ENCODE assay signal across 19 cellular contexts in the genomic region with DNA sequence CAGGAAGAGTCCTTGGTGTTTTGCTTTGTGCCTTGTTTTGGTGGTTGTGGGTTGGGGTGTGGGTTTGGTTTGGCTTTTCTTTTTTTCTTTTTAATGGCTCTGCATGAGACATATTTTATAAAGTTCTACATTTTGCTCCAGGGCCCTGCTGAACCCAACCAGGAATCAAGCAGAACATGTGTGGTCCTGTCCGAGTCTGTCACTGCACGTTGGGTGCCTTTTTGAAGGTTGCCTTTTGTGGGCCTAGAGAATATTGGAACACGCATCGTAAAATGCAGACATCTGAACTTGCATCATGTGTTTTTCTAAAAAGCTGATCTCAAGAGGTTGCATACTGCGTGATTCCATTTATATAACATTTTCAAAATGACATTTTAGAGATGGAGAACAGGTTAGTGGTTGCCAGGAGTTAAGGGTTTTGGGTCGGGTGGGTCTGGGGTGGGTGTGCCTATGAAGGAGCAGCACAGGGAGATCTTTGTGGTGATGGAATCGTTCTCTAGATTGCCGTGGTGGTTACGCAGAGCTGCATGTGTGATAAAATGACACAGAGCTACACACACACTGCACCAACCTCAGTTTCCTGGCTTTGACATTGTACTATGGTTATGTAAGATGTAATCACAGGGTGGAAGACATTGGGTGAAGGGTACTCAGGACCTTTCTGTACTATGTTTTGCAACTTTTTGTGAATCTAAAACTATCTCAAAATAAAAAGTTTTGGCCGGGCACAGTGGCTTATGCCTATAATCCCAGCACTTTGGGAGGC.
"Had no signal": no experiment of that assay in that cellular context is flagged by ENCODE, and none has a peak within 500 bp of the region (broad histone marks: within the 10 kb centered on the region; RNA-seq: fewer than 3 reads in every experiment).

No MANE protein-coding gene starts in this region.

- DNase-seq: activated CD8-positive, alpha-beta memory T cell treated with anti-CD3 and anti-CD28 coated beads, Interleukin-2, amount 50 U/mL, for 48 hours; activated naive CD8-positive, alpha-beta T cell treated with anti-CD3 and anti-CD28 coated beads for 36 hours; activated T-cell treated with anti-CD3 and anti-CD28 coated beads, Interleukin-2, amount 50 U/mL, for 72 hours; anterior cingulate cortex; brain microvascular endothelial cell; dermis blood vessel endothelial cell; effector memory CD8-positive, alpha-beta T cell; kidney; left ventricle myocardium inferior; mesenchymal stem cell; posterior cingulate gyrus; small intestine; stimulated activated CD4-positive, alpha-beta T cell treated with anti-CD3 and anti-CD28 coated beads, Interleukin-4, amount 100 ng/mL, for 24 hours; stimulated activated naive CD4-positive, alpha-beta T cell; substantia nigra; T-helper 9 cell; upper lobe of left lung had no signal

- H3K9me3 Mint-ChIP-seq: activated naive CD8-positive, alpha-beta T cell treated with anti-CD3 and anti-CD28 coated beads for 36 hours; activated T-cell treated with anti-CD3 and anti-CD28 coated beads, Interleukin-2, amount 50 U/mL, for 72 hours; effector memory CD8-positive, alpha-beta T cell; natural killer cell treated with Interleukin-12 subunit alpha and Interleukin-12 subunit beta and Interleukin-15 and Interleukin-18, amount 100 ng/mL, for 72 hours had no signal

- H3K36me3 Mint-ChIP-seq: activated naive CD8-positive, alpha-beta T cell treated with anti-CD3 and anti-CD28 coated beads for 36 hours; natural killer cell treated with Interleukin-12 subunit alpha and Interleukin-12 subunit beta and Interleukin-15 and Interleukin-18, amount 100 ng/mL, for 72 hours had no signal

- H3K4me3 Mint-ChIP-seq: activated naive CD8-positive, alpha-beta T cell treated with anti-CD3 and anti-CD28 coated beads for 36 hours; activated T-cell treated with anti-CD3 and anti-CD28 coated beads, Interleukin-2, amount 50 U/mL, for 72 hours; effector memory CD8-positive, alpha-beta T cell; natural killer cell treated with Interleukin-12 subunit alpha and Interleukin-12 subunit beta and Interleukin-15 and Interleukin-18, amount 100 ng/mL, for 72 hours had no signal

- H3K27ac Mint-ChIP-seq: activated naive CD8-positive, alpha-beta T cell treated with anti-CD3 and anti-CD28 coated beads for 36 hours; activated T-cell treated with anti-CD3 and anti-CD28 coated beads, Interleukin-2, amount 50 U/mL, for 72 hours; effector memory CD8-positive, alpha-beta T cell; natural killer cell treated with Interleukin-12 subunit alpha and Interleukin-12 subunit beta and Interleukin-15 and Interleukin-18, amount 100 ng/mL, for 72 hours had no signal

- FAIRE-seq: kidney, small intestine had no signal

- ATAC-seq: activated CD4-positive, CD25-positive, alpha-beta regulatory T cell treated with anti-CD3 and anti-CD28 coated beads, Interleukin-2, amount 50 U/mL, for 24 hours; activated T-cell treated with anti-CD3 and anti-CD28 coated beads, Interleukin-2, amount 50 U/mL, for 72 hours; effector memory CD8-positive, alpha-beta T cell; natural killer cell treated with Interleukin-12 subunit alpha and Interleukin-12 subunit beta and Interleukin-15 and Interleukin-18, amount 100 ng/mL, for 72 hours had no signal
